ENCODE assay signal across 8 cellular contexts in the genomic region with DNA sequence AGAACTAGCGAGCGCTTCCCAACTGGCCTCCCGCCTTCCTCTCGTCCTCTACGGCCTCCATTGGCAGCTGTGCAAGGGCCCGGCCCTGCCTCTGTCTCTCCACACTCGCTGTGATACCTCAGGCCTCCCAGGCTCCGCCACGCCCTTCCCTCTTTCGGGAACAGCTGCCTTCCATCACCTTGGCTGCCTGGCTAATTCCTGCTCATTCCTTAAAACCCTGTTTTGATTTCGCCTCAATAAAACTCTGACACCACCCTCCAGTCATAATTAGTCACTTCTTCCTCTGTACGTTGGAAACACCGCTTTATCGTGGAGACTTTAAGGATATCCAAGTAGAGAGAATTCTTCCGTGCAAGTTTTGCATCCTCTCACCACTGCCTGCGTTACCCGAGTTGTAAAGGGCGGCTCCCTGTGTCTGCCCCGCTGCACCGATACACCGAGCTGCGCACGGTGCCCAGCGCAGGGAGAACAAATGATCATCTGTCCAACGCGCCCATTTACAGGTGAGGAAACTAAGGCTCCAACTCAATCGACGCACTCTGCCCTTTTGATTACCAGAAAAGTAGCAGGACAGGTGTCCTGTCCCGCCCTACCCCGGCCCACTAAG.
DNase-seq lines count a peak whose midpoint lies in the region; ATAC-seq and TF ChIP-seq lines count a peak whose summit lies in the region.

No MANE protein-coding gene starts in this region.

- no peaks in the 10 kb centered on the region for H4K20me1 ChIP-seq in smooth muscle cell (ENCODE audit: low read depth)

- WGBS in smooth muscle cell (ENCODE audit: low lambda C conversion rate) = 18% methylated on average over 30 of the region's 30 CpGs

- H3K4me3 Mint-ChIP-seq in T-cell = peak overlapping the region; percentile 76 to 78 (median 77)

- no peaks in the 10 kb centered on the region for H3K36me3 Mint-ChIP-seq in T-cell

- H3K27ac ChIP-seq in smooth muscle cell (ENCODE audit: low read depth) = no peak overlapping the region

- no peaks in the 10 kb centered on the region for H3K9me3 Mint-ChIP-seq in T-cell

- peak overlapping the region; percentile 57 for H3K4me3 ChIP-seq in fibroblast of villous mesenchyme (ENCODE audit: low read depth, low read length)
- H3K4me3 ChIP-seq in smooth muscle cell = peak overlapping the region; percentile 28

- peaks cover 0 to 16% of the 10 kb centered on the region in 2 donors for H3K27me3 Mint-ChIP-seq in T-cell

- no peak for TF ChIP-seq CTCF in fibroblast of villous mesenchyme (IDR thresholded peaks at IDR 0.05; ENCODE audit: insufficient read depth, low read depth, low read length)
- no peak for TF ChIP-seq CTCF in smooth muscle cell (IDR thresholded peaks at IDR 0.05; ENCODE audit: borderline replicate concordance, insufficient read depth, poor library complexity, severe bottlenecking)

- H3K79me2 ChIP-seq in smooth muscle cell (ENCODE audit: low read depth) = no peaks in the 10 kb centered on the region

- POLR2A ChIA-PET in T-cell (lab: Charles Lee) = no interaction called here

- ATAC-seq in T-cell (replicated peaks in 1 of 4) = peak; percentile 12 to 18 (median 14)
- no peak for ATAC-seq in GM19328 (IDR thresholded peaks at IDR 0.05; ENCODE audit: unreplicated experiment)
- no peak for ATAC-seq in HG02973 (IDR thresholded peaks at IDR 0.05; ENCODE audit: unreplicated experiment)
- ATAC-seq in HG03571 (IDR thresholded peaks at IDR 0.05; ENCODE audit: unreplicated experiment) = no peak

- no peaks in the 10 kb centered on the region for H3K27me3 ChIP-seq in smooth muscle cell (ENCODE audit: low read depth)

- peaks cover 25% of the 10 kb centered on the region for H3K4me1 ChIP-seq in smooth muscle cell (ENCODE audit: low read depth)

- no peak overlapping the region for H2AFZ ChIP-seq in smooth muscle cell (ENCODE audit: low read depth)

- no peak overlapping the region for H3K9ac ChIP-seq in smooth muscle cell (ENCODE audit: low read depth)

- H3K4me1 Mint-ChIP-seq in T-cell = peaks cover 14 to 18% (median 16%) of the 10 kb centered on the region in 3 donors

- peaks cover 9% of the 10 kb centered on the region for H3F3A ChIP-seq in smooth muscle cell (ENCODE audit: low read depth)

- no peaks in the 10 kb centered on the region for H3K36me3 ChIP-seq in smooth muscle cell (ENCODE audit: low read depth)

- H3K4me2 ChIP-seq in smooth muscle cell = peak overlapping the region; percentile 81

- peak overlapping the region; percentile 52 to 80 for H3K27ac Mint-ChIP-seq in T-cell

- CTCF ChIA-PET in T-cell (lab: Charles Lee) = interaction anchor here in 1 of 2 donors (1.0 kb wide), 1 partner anchor 9 kb away, joined by 3 read pairs; no protein-coding TSS in a partner anchor

- DNase-seq in CD1c-positive myeloid dendritic cell (ENCODE audit: extremely low spot score) (peak; percentile 72), H4 (ENCODE audit: low spot score) (peak; percentile 57), T-cell (peak in 2 of 34 experiments; percentile 4 to 13), fibroblast of villous mesenchyme (ENCODE audit: low read depth) (peak; percentile 95), smooth muscle cell (lab: John Stamatoyannopoulos, UW; ENCODE audit: unreplicated experiment) (no peak)

- H3K9me3 ChIP-seq in smooth muscle cell (replicated peaks; ENCODE audit: low read depth) = no peaks in the 10 kb centered on the region

Comparison
In these comparisons a context has a peak if more than half of its experiments do, and no peak if none do; other contexts are left out.
1. ATAC-seq: peak in T-cell (4 of 4); none in GM19328 (single experiment), HG02973 (single experiment) and HG03571 (single experiment).